In the genomic region with DNA sequence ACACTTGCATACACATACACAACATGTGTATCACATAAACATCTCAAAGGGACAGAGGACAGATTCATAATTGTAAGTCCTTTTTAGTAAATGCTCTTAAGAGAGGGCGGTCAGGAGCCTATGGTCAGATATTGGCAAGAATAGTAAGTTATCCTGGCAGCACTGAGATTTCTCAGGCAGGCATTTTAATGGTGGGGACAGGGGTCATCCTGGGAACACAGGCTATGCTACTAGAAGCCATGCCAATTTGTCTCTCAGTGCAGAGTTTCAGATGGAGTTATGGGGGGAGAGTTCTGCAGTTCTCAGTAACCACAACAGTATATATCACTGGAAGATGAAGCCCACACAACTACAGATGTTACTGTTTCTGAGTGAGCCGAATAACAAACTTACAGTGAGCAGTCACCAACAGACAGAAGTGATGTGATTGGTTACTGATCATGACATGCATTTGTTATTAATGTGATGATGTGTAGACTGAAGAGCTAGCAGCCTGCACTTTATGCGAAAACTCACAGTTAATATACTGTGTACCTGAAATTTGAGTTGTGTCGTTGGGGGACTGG, we compare ENCODE assay signal across 10 cellular contexts. TPM values are rescaled to one million over a fixed set of nuclear protein-coding genes. Genes with fewer than 3 reads are reported as not detected.
DNase-seq lines count a peak whose midpoint lies in the region; ATAC-seq and FAIRE-seq lines count a peak whose summit lies in the region.
"Had no signal": no experiment of that assay in that cellular context is flagged by ENCODE, and none has a peak within 500 bp of the region (broad histone marks: within the 10 kb centered on the region; RNA-seq: fewer than 3 reads in every experiment).

No MANE protein-coding gene starts in this region.

- H3K27ac ChIP-seq in angular gyrus (ENCODE audit: low read depth, low read length) = peak overlapping the region; percentile 39

- intact Hi-C loops in activated naive CD4-positive, alpha-beta T cell treated with anti-CD3 and anti-CD28 coated beads for 36 hours (cut with micrococcal nuclease) = no loop called here

- no peak for FAIRE-seq in HTR-8/SVneo (lab: Jason Lieb, UNC)

- peaks cover 7% of the 10 kb centered on the region for H3K36me3 Mint-ChIP-seq in activated naive CD4-positive, alpha-beta T cell treated with anti-CD3 and anti-CD28 coated beads for 36 hours (ENCODE audit: low read depth)

- peak; percentile 9 for DNase-seq in activated naive CD4-positive, alpha-beta T cell treated with anti-CD3 and anti-CD28 coated beads for 36 hours
- no peak for DNase-seq in activated naive CD4-positive, alpha-beta T cell treated with anti-CD3 and anti-CD28 coated beads, Interleukin-2, amount 50 U/mL, for 16 hours
- DNase-seq in stimulated activated naive CD8-positive, alpha-beta T cell treated with anti-CD3 and anti-CD28 coated beads, Interleukin-15, amount 100 ng/mL, for 72 hours = peak; percentile 27 to 30
- DNase-seq in HTR-8/SVneo (ENCODE audit: insufficient read length, low spot score) = no peak
- no peak for DNase-seq in SIG-M5 treated with dmso at 0.1 percent for 504 hours (lab: John Stamatoyannopoulos, UW; ENCODE audit: unreplicated experiment)
- DNase-seq in NOMO-1 (lab: John Stamatoyannopoulos, UW; ENCODE audit: unreplicated experiment in 2 of 2) = no peak
- DNase-seq: islet precursor cell, MG63 had no signal

- peak overlapping the region; percentile 32 for H3K4me3 Mint-ChIP-seq in activated naive CD4-positive, alpha-beta T cell treated with anti-CD3 and anti-CD28 coated beads for 36 hours
- peak overlapping the region; percentile 79 to 80 for H3K4me3 Mint-ChIP-seq in stimulated activated naive CD8-positive, alpha-beta T cell treated with anti-CD3 and anti-CD28 coated beads, Interleukin-15, amount 100 ng/mL, for 72 hours

- CTCF ChIA-PET in activated naive CD4-positive, alpha-beta T cell treated with anti-CD3 and anti-CD28 coated beads for 36 hours (lab: Charles Lee) = interaction anchor here (0.6 to 1.1 kb wide), 3 partner anchors 9 to 104 kb away, joined by 3 to 4 read pairs (median 4); no protein-coding TSS in a partner anchor

- H3K27ac Mint-ChIP-seq in activated naive CD4-positive, alpha-beta T cell treated with anti-CD3 and anti-CD28 coated beads for 36 hours = peak overlapping the region; percentile 93
- peak overlapping the region; percentile 59 to 96 for H3K27ac Mint-ChIP-seq in stimulated activated naive CD8-positive, alpha-beta T cell treated with anti-CD3 and anti-CD28 coated beads, Interleukin-15, amount 100 ng/mL, for 72 hours

- H3K27me3 Mint-ChIP-seq in activated naive CD4-positive, alpha-beta T cell treated with anti-CD3 and anti-CD28 coated beads for 36 hours (ENCODE audit: low read depth) = no peaks in the 10 kb centered on the region
- H3K27me3 Mint-ChIP-seq in stimulated activated naive CD8-positive, alpha-beta T cell treated with anti-CD3 and anti-CD28 coated beads, Interleukin-15, amount 100 ng/mL, for 72 hours = no peaks in the 10 kb centered on the region

- no peaks in the 10 kb centered on the region for H3K9me3 Mint-ChIP-seq in activated naive CD4-positive, alpha-beta T cell treated with anti-CD3 and anti-CD28 coated beads for 36 hours
- no peaks in the 10 kb centered on the region for H3K9me3 Mint-ChIP-seq in stimulated activated naive CD8-positive, alpha-beta T cell treated with anti-CD3 and anti-CD28 coated beads, Interleukin-15, amount 100 ng/mL, for 72 hours

- ATAC-seq in HG03342 (IDR thresholded peaks at IDR 0.05; ENCODE audit: unreplicated experiment) = peak; percentile 30
- peak; percentile 55 for ATAC-seq in stimulated activated naive CD8-positive, alpha-beta T cell treated with anti-CD3 and anti-CD28 coated beads, Interleukin-15, amount 100 ng/mL, for 72 hours

- H3K4me1 Mint-ChIP-seq in activated naive CD4-positive, alpha-beta T cell treated with anti-CD3 and anti-CD28 coated beads for 36 hours (ENCODE audit: low read depth) = peaks cover 48% of the 10 kb centered on the region
- peaks cover 45% of the 10 kb centered on the region for H3K4me1 Mint-ChIP-seq in stimulated activated naive CD8-positive, alpha-beta T cell treated with anti-CD3 and anti-CD28 coated beads, Interleukin-15, amount 100 ng/mL, for 72 hours

RNA-seq across cellular contexts. Expression of gene ZNF487, which starts 16.4 kb away (rescaled TPM):
- total RNA-seq in activated naive CD4-positive, alpha-beta T cell treated with anti-CD3 and anti-CD28 coated beads for 36 hours = 1 to 10 TPM; 2.3 to 2.7 TPM

RNA-seq across cellular contexts. Expression of gene HNRNPF, which starts 44.4 kb away (rescaled TPM):
- total RNA-seq in activated naive CD4-positive, alpha-beta T cell treated with anti-CD3 and anti-CD28 coated beads for 36 hours = 100 to 1,000 TPM; 379 to 383 TPM

Comparison
In these comparisons a context has a peak if more than half of its experiments do, and no peak if none do; other contexts are left out.
1. DNase-seq: peak in activated naive CD4-positive, alpha-beta T cell treated with anti-CD3 and anti-CD28 coated beads for 36 hours (single experiment) and stimulated activated naive CD8-positive, alpha-beta T cell treated with anti-CD3 and anti-CD28 coated beads, Interleukin-15, amount 100 ng/mL, for 72 hours (2 of 2); none in activated naive CD4-positive, alpha-beta T cell treated with anti-CD3 and anti-CD28 coated beads, Interleukin-2, amount 50 U/mL, for 16 hours (single experiment), HTR-8/SVneo (single experiment), SIG-M5 treated with dmso at 0.1 percent for 504 hours (single experiment) and NOMO-1 (0 of 2).